Comparison of ENCODE assay signal across 24 cellular contexts in the genomic region with DNA sequence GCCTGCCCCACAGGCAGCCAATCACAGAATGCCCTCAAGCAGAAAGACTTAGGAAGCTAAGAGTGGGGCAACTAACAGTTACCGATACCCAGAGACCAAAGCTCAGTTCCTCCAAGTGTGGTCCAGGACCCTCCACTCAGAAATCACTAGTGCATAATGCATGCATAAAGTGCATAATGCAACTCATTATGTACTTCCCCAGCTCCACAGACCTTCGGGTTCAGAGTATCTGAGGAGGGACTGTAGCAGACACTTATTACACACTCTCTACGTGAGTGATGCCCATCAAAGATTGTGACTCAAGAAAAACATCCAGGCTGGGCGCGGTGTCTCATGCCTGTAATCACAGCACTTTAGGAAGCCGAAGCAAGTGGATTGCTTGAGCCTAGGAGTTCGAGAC.
A peak's percentile ranks its signal among the peaks of the same experiment; 100 is the strongest.
DNase-seq lines count a peak whose midpoint lies in the region; ATAC-seq, FAIRE-seq and TF ChIP-seq lines count a peak whose summit lies in the region.
"Had no signal": no experiment of that assay in that cellular context is flagged by ENCODE, and none has a peak within 500 bp of the region (broad histone marks: within the 10 kb centered on the region; RNA-seq: fewer than 3 reads in every experiment).

No MANE protein-coding gene starts in this region.

- no peaks in the 10 kb centered on the region for H3K9me3 ChIP-seq in A549
- no peaks in the 10 kb centered on the region for H3K9me3 ChIP-seq in OCI-LY1 (ENCODE audit: low read length)
- H3K9me3 ChIP-seq in astrocyte (ENCODE audit: insufficient read depth, low read depth, low read length): no peaks in the 10 kb centered on the region
- no peaks in the 10 kb centered on the region for H3K9me3 ChIP-seq in BE2C
- H3K9me3 ChIP-seq: Caco-2 had no signal

- H3K27me3 ChIP-seq in OCI-LY1 (ENCODE audit: insufficient read depth, low read length) (no peaks in the 10 kb centered on the region), astrocyte (ENCODE audit: insufficient read depth, low read length) (no peaks in the 10 kb centered on the region), BE2C (no peaks in the 10 kb centered on the region), foreskin keratinocyte (no peaks in the 10 kb centered on the region)

- H3K4me3 Mint-ChIP-seq in astrocyte (ENCODE audit: unreplicated experiment): no peak overlapping the region
- no peak overlapping the region for H3K4me3 Mint-ChIP-seq in stimulated activated memory B cell treated with anti-CD40 and anti-IgM and Interleukin-4, amounts not matched to agents 10 μg/mL and 1 μg/mL and 100 μg/mL, for 72 hours
- no peak overlapping the region for H3K4me3 Mint-ChIP-seq in activated T-cell treated with anti-CD3 and anti-CD28 coated beads, Interleukin-2, amount 50 U/mL, for 4 hours
- H3K4me3 Mint-ChIP-seq: CD8-positive, alpha-beta T cell; H9 had no signal

- no peak overlapping the region for H3K4me3 ChIP-seq in A549
- no peak overlapping the region for H3K4me3 ChIP-seq in OCI-LY1 (ENCODE audit: low read depth, low read length, poor library complexity, severe bottlenecking)
- H3K4me3 ChIP-seq in astrocyte (ENCODE audit: insufficient read depth, low read depth, low read length): no peak overlapping the region
- no peak overlapping the region for H3K4me3 ChIP-seq in BE2C (ENCODE audit: low read depth, low read length)
- H3K4me3 ChIP-seq: GM23248 had no signal

- H3K4me1 ChIP-seq in A549 (peaks cover 35% of the 10 kb centered on the region), OCI-LY1 (ENCODE audit: insufficient read depth, low read length, severe bottlenecking) (peaks cover 93% of the 10 kb centered on the region), astrocyte (ENCODE audit: insufficient read depth, low read length) (peaks cover 31% of the 10 kb centered on the region), BE2C (no peaks in the 10 kb centered on the region), foreskin keratinocyte (no peaks in the 10 kb centered on the region)

- 0 out of 2 replicates have a peak, but pooled peaks cover 3% of the 10 kb centered on the region for H3F3A ChIP-seq in OCI-LY1 (ENCODE audit: insufficient read depth, low read length)

- H3K79me2 ChIP-seq in OCI-LY1 (ENCODE audit: insufficient read depth, low read length): no peaks in the 10 kb centered on the region
- no peaks in the 10 kb centered on the region for H3K79me2 ChIP-seq in astrocyte (ENCODE audit: insufficient read depth, low read length)

- no peaks in the 10 kb centered on the region for H3K9me3 Mint-ChIP-seq in astrocyte (ENCODE audit: unreplicated experiment)
- H3K9me3 Mint-ChIP-seq in stimulated activated memory B cell treated with anti-CD40 and anti-IgM and Interleukin-4, amounts not matched to agents 10 μg/mL and 1 μg/mL and 100 μg/mL, for 72 hours: peaks cover 3% of the 10 kb centered on the region
- H3K9me3 Mint-ChIP-seq in activated T-cell treated with anti-CD3 and anti-CD28 coated beads, Interleukin-2, amount 50 U/mL, for 4 hours: no peaks in the 10 kb centered on the region
- H3K9me3 Mint-ChIP-seq: CD8-positive, alpha-beta T cell had no signal

- TF ChIP-seq CTCF in A549 (IDR thresholded peaks at IDR 0.05) (no peak), OCI-LY1 (IDR thresholded peaks at IDR 0.05; ENCODE audit: low read length) (no peak), astrocyte (IDR thresholded peaks at IDR 0.05; ENCODE audit: insufficient read depth, low read depth, low read length) (no peak), BE2C (IDR thresholded peaks at IDR 0.05; ENCODE audit: low read depth, low read length) (no peak), foreskin keratinocyte (conservative IDR thresholded peaks at IDR 0.05) (no peak)

- H3K27ac Mint-ChIP-seq in astrocyte (ENCODE audit: unreplicated experiment): no peak overlapping the region
- H3K27ac Mint-ChIP-seq in stimulated activated memory B cell treated with anti-CD40 and anti-IgM and Interleukin-4, amounts not matched to agents 10 μg/mL and 1 μg/mL and 100 μg/mL, for 72 hours: no peak overlapping the region
- H3K27ac Mint-ChIP-seq: CD8-positive, alpha-beta T cell; H9 had no signal

- TF ChIP-seq POLR2A in A549 (IDR thresholded peaks at IDR 0.05; ENCODE audit: low read length): no peak

- CTCF ChIA-PET in A549 (lab: Yijun Ruan, JAX): interaction anchor here (1.1 to 2.2 kb wide), 2 partner anchors 13 to 39 kb away, joined by 3 to 6 read pairs; no protein-coding TSS in a partner anchor

- 69% methylated on average over 7 of the region's 7 CpGs for WGBS in A549 (ENCODE audit: missing lambda C conversion rate)

- H2AFZ ChIP-seq in OCI-LY1 (ENCODE audit: low read length) (no peak overlapping the region), astrocyte (ENCODE audit: low read depth, low read length) (no peak overlapping the region)
- H2AFZ ChIP-seq: GM23248 had no signal

- no peak overlapping the region for H3K27ac ChIP-seq in A549
- peak overlapping the region; percentile 98 for H3K27ac ChIP-seq in OCI-LY1 (ENCODE audit: low read depth, low read length, poor library complexity, severe bottlenecking)
- H3K27ac ChIP-seq in astrocyte (ENCODE audit: low read depth, low read length): no peak overlapping the region
- no peak overlapping the region for H3K27ac ChIP-seq in foreskin keratinocyte
- H3K27ac ChIP-seq: 22Rv1, GM23248 had no signal

- no peaks in the 10 kb centered on the region for H3K9me2 ChIP-seq in OCI-LY1 (ENCODE audit: low read depth, low read length)

- no peak overlapping the region for H3K9ac ChIP-seq in OCI-LY1 (ENCODE audit: low read length)
- no peak overlapping the region for H3K9ac ChIP-seq in astrocyte (ENCODE audit: low read length)
- H3K9ac ChIP-seq: GM23248 had no signal

- ATAC-seq in A549 (no peak), foreskin keratinocyte (no peak)
- peak; percentile 59 for ATAC-seq in stimulated activated memory B cell treated with anti-CD40 and anti-IgM and Interleukin-4, amounts not matched to agents 10 μg/mL and 1 μg/mL and 100 μg/mL, for 72 hours
- ATAC-seq in activated T-cell treated with anti-CD3 and anti-CD28 coated beads, Interleukin-2, amount 50 U/mL, for 4 hours: no peak
- ATAC-seq: CD8-positive, alpha-beta T cell; HCT116 had no signal

- H3K36me3 ChIP-seq in OCI-LY1 (ENCODE audit: insufficient read depth, low read length) (no peaks in the 10 kb centered on the region), astrocyte (ENCODE audit: insufficient read depth, low read length) (no peaks in the 10 kb centered on the region), BE2C (no peaks in the 10 kb centered on the region)

- TF ChIP-seq EP300 in A549 (IDR thresholded peaks at IDR 0.05): no peak

- H3K4me2 ChIP-seq in A549 (no peak overlapping the region), OCI-LY1 (ENCODE audit: low read length) (no peak overlapping the region), astrocyte (ENCODE audit: low read length) (no peak overlapping the region)

- FAIRE-seq in A549 (lab: Jason Lieb, UNC): peak; percentile 46
- FAIRE-seq in astrocyte (lab: Jason Lieb, UNC): peak; percentile 52
- FAIRE-seq: A204.1, D721Med, GM12891, GM18507 had no signal

- H3K27me3 Mint-ChIP-seq in astrocyte (ENCODE audit: low read depth, unreplicated experiment): peaks cover 2% of the 10 kb centered on the region
- H3K27me3 Mint-ChIP-seq in stimulated activated memory B cell treated with anti-CD40 and anti-IgM and Interleukin-4, amounts not matched to agents 10 μg/mL and 1 μg/mL and 100 μg/mL, for 72 hours: peaks cover 28% of the 10 kb centered on the region
- H3K27me3 Mint-ChIP-seq in activated T-cell treated with anti-CD3 and anti-CD28 coated beads, Interleukin-2, amount 50 U/mL, for 4 hours (ENCODE audit: low read depth): no peaks in the 10 kb centered on the region

- no peaks in the 10 kb centered on the region for H3K36me3 Mint-ChIP-seq in astrocyte (ENCODE audit: low read depth, unreplicated experiment)
- H3K36me3 Mint-ChIP-seq in stimulated activated memory B cell treated with anti-CD40 and anti-IgM and Interleukin-4, amounts not matched to agents 10 μg/mL and 1 μg/mL and 100 μg/mL, for 72 hours: no peaks in the 10 kb centered on the region
- no peaks in the 10 kb centered on the region for H3K36me3 Mint-ChIP-seq in activated T-cell treated with anti-CD3 and anti-CD28 coated beads, Interleukin-2, amount 50 U/mL, for 4 hours (ENCODE audit: insufficient read depth)
- H3K36me3 Mint-ChIP-seq: CD8-positive, alpha-beta T cell had no signal

- POLR2A ChIA-PET in A549 (lab: Yijun Ruan, JAX): no interaction called here

- no peak for DNase-seq in A549 (ENCODE audit: low read depth in 1 of 2, low spot score in 1 of 2)
- no peak for DNase-seq in astrocyte (ENCODE audit: low read depth)
- no peak for DNase-seq in activated T-cell treated with anti-CD3 and anti-CD28 coated beads, Interleukin-2, amount 50 U/mL, for 4 hours
- DNase-seq in BE2C: no peak
- DNase-seq in foreskin keratinocyte: no peak
- no peak for DNase-seq in NCI-H524 treated with DMSO at 0.1 percent for 48 hours (lab: John Stamatoyannopoulos, UW)
- DNase-seq: ACHN; AML-193; C1 segment of cervical spinal cord; Caco-2; CD8-positive, alpha-beta T cell; DMS 273 treated with DMSO at 0.1 percent for 48 hours; DMS79 treated with DMSO at 0.1 percent for 48 hours; GF-D8; GM23248; H9 had no signal

- no peak for TF ChIP-seq RAD21 in A549 (conservative IDR thresholded peaks at IDR 0.05 in 1 of 2, IDR thresholded peaks at IDR 0.05 in 1 of 2)

- H4K20me1 ChIP-seq in OCI-LY1 (ENCODE audit: insufficient read depth, low read length) (no peaks in the 10 kb centered on the region), astrocyte (ENCODE audit: insufficient read depth, low read length) (no peaks in the 10 kb centered on the region)

- peaks cover 23% of the 10 kb centered on the region for H3K4me1 Mint-ChIP-seq in astrocyte (ENCODE audit: low read depth, unreplicated experiment)
- H3K4me1 Mint-ChIP-seq in stimulated activated memory B cell treated with anti-CD40 and anti-IgM and Interleukin-4, amounts not matched to agents 10 μg/mL and 1 μg/mL and 100 μg/mL, for 72 hours: peaks cover 7% of the 10 kb centered on the region
- peaks cover 49% of the 10 kb centered on the region for H3K4me1 Mint-ChIP-seq in activated T-cell treated with anti-CD3 and anti-CD28 coated beads, Interleukin-2, amount 50 U/mL, for 4 hours (ENCODE audit: low read depth)

TF ChIP-seq in A549, 52 proteins besides CTCF, POLR2A, EP300 and RAD21 (continues in another document):
- no peak for TF ChIP-seq JUNB (IDR thresholded peaks at IDR 0.05)
- no peak for TF ChIP-seq ESRRA (IDR thresholded peaks at IDR 0.05; ENCODE audit: borderline replicate concordance, low read length)
- TF ChIP-seq NPAS2 (CRISPR knock-in tag; IDR thresholded peaks at IDR 0.05; ENCODE audit: borderline replicate concordance): no peak
- TF ChIP-seq SREBF2 (IDR thresholded peaks at IDR 0.05): no peak
- no peak for TF ChIP-seq ZC3H11A (IDR thresholded peaks at IDR 0.05)
- no peak for TF ChIP-seq CBX8 (IDR thresholded peaks at IDR 0.05)
- TF ChIP-seq CHD4 (IDR thresholded peaks at IDR 0.05; ENCODE audit: borderline replicate concordance): no peak
- no peak for TF ChIP-seq HOXB5 (CRISPR knock-in tag; IDR thresholded peaks at IDR 0.05)
- no peak for TF ChIP-seq TP53 (CRISPR knock-in tag; IDR thresholded peaks at IDR 0.05)
- TF ChIP-seq ZNF302 (CRISPR knock-in tag; IDR thresholded peaks at IDR 0.05): no peak
- TF ChIP-seq CHD2 (IDR thresholded peaks at IDR 0.05; ENCODE audit: low read length, partially characterized antibody): no peak
- TF ChIP-seq ZSCAN20 (CRISPR knock-in tag; IDR thresholded peaks at IDR 0.05): no peak
- no peak for TF ChIP-seq RNF2 (IDR thresholded peaks at IDR 0.05; ENCODE audit: borderline replicate concordance, low read depth)
